9 cellular contexts compared by ENCODE assay signal in genomic region chr20:63274381-63275228, GRCh38. TPM values are rescaled to one million over a fixed set of nuclear protein-coding genes. Genes with fewer than 3 reads are reported as not detected.
DNase-seq lines count a peak whose midpoint lies in the region; ATAC-seq and TF ChIP-seq lines count a peak whose summit lies in the region.
"Had no signal": no experiment of that assay in that cellular context is flagged by ENCODE, and none has a peak within 500 bp of the region (broad histone marks: within the 10 kb centered on the region; RNA-seq: fewer than 3 reads in every experiment).

No MANE protein-coding gene starts in this region.

- DNase-seq in HCT116 (ENCODE audit: low read depth, low spot score) (no peak), GM20000 (ENCODE audit: low spot score) (no peak), AG08395 (ENCODE audit: low spot score) (no peak)
- DNase-seq: activated effector memory CD4-positive, alpha-beta T cell treated with Interleukin-2 at 50 U/mL for 16 hours; KBM-7 had no signal

- ATAC-seq in HCT116 (no peak), GM18498 (IDR thresholded peaks at IDR 0.05; ENCODE audit: unreplicated experiment) (no peak)
- ATAC-seq in activated T-helper 17 cell treated with anti-CD3 and anti-CD28 coated beads, Interleukin-2, amount 50 U/mL, for 72 hours (replicated peaks): no peak

- H3K27ac ChIP-seq in HCT116 (ENCODE audit: low read depth, low read length) (no peak overlapping the region), neural cell (ENCODE audit: low read length) (no peak overlapping the region)

- peaks cover 25 to 30% of the 10 kb centered on the region in 2 experiments for H3K36me3 ChIP-seq in HCT116 (ENCODE audit: control insufficient read depth in 1 of 2, insufficient read depth in 2 of 2, low read length in 2 of 2)
- no peaks in the 10 kb centered on the region for H3K36me3 ChIP-seq in neural cell (ENCODE audit: insufficient read depth, low read length)

- no peak overlapping the region for H2AFZ ChIP-seq in HCT116 (ENCODE audit: low read depth, low read length, poor library complexity, severe bottlenecking)
- H2AFZ ChIP-seq in neural cell (ENCODE audit: low read depth, low read length): no peak overlapping the region

- H3K9me3 Mint-ChIP-seq in activated T-helper 17 cell treated with anti-CD3 and anti-CD28 coated beads, Interleukin-2, amount 50 U/mL, for 72 hours: no peaks in the 10 kb centered on the region

- no peaks in the 10 kb centered on the region for H3K9me3 ChIP-seq in HCT116 (ENCODE audit: control insufficient read depth in 1 of 2, insufficient read depth in 1 of 2, low read depth in 1 of 2, low read length in 2 of 2)
- H3K9me3 ChIP-seq in neural cell (ENCODE audit: low read length): no peaks in the 10 kb centered on the region

- H3K9ac ChIP-seq in HCT116 (ENCODE audit: low read length): peak overlapping the region; percentile 96
- H3K9ac ChIP-seq in neural cell (ENCODE audit: low read length): no peak overlapping the region

- no peaks in the 10 kb centered on the region for H3F3A ChIP-seq in neural cell (ENCODE audit: insufficient read depth, low read length, poor library complexity, severe bottlenecking)

- TF ChIP-seq EP300 in neural cell (conservative IDR thresholded peaks at IDR 0.05; ENCODE audit: poor library complexity, severe bottlenecking): no peak

- no peaks in the 10 kb centered on the region for H3K27me3 Mint-ChIP-seq in activated T-helper 17 cell treated with anti-CD3 and anti-CD28 coated beads, Interleukin-2, amount 50 U/mL, for 72 hours

- no TSS peak for BruUV-seq in HCT116 (replicated peaks; lab: Mats Ljungman, UMichigan)

- RAD21 ChIA-PET in HCT116 (lab: Charles Lee; ENCODE audit: low non-redundant PET in 1 of 2, low total read pairs in 2 of 2, uncharacterized antibody in 2 of 2, unreplicated experiment in 2 of 2): no interaction called here

- TF ChIP-seq POLR2A in HCT116 (IDR thresholded peaks at IDR 0.05; ENCODE audit: borderline replicate concordance, extremely low read depth, insufficient read depth, insufficient read length): no peak

- POLR2A ChIA-PET in HCT116 (lab: Charles Lee): interaction anchor here (1.0 kb wide), 1 partner anchor 302 kb away, joined by 3 read pairs; no protein-coding TSS in a partner anchor

- peak overlapping the region; percentile 98 to 99 for H3K4me3 ChIP-seq in HCT116 (replicated peaks in 1 of 2; ENCODE audit: low read depth in 1 of 2, low read length in 2 of 2)
- H3K4me3 ChIP-seq in neural cell (ENCODE audit: low read length): peak overlapping the region; percentile 35

- H4K20me1 ChIP-seq in HCT116 (ENCODE audit: insufficient read depth): no peaks in the 10 kb centered on the region
- H4K20me1 ChIP-seq in neural cell (ENCODE audit: insufficient read depth): no peaks in the 10 kb centered on the region

- H3K79me2 ChIP-seq in HCT116 (ENCODE audit: insufficient read depth, low read length): peaks cover 51% of the 10 kb centered on the region
- H3K79me2 ChIP-seq in neural cell (replicated peaks; ENCODE audit: insufficient read depth, low read length): peaks cover 30% of the 10 kb centered on the region

- H3K4me1 Mint-ChIP-seq in activated T-helper 17 cell treated with anti-CD3 and anti-CD28 coated beads, Interleukin-2, amount 50 U/mL, for 72 hours: peaks cover 11% of the 10 kb centered on the region

- H3K27me3 ChIP-seq in HCT116 (ENCODE audit: insufficient read depth, low read length) (no peaks in the 10 kb centered on the region), neural cell (ENCODE audit: insufficient read depth, low read depth, low read length) (no peaks in the 10 kb centered on the region)

- H3K27ac Mint-ChIP-seq in activated T-helper 17 cell treated with anti-CD3 and anti-CD28 coated beads, Interleukin-2, amount 50 U/mL, for 72 hours: peak overlapping the region; percentile 54

- H3K4me1 ChIP-seq in HCT116 (ENCODE audit: control insufficient read depth in 1 of 2, insufficient read depth in 2 of 2, low read length in 2 of 2): peaks cover 10 to 21% of the 10 kb centered on the region in 2 experiments

- intact Hi-C loops in HCT116 (cut with micrococcal nuclease): loop anchor here (5.0 kb wide), 1 partner anchor 42 kb away; no protein-coding TSS in a partner anchor

- CTCF ChIA-PET in HCT116 (lab: Charles Lee): no interaction called here

- H3K4me3 Mint-ChIP-seq in activated T-helper 17 cell treated with anti-CD3 and anti-CD28 coated beads, Interleukin-2, amount 50 U/mL, for 72 hours: peak overlapping the region; percentile 91

- no peaks in the 10 kb centered on the region for H3K9me2 ChIP-seq in HCT116 (ENCODE audit: insufficient read depth)
- H3K9me2 ChIP-seq in neural cell (ENCODE audit: insufficient read depth, low read length): no peaks in the 10 kb centered on the region

- TF ChIP-seq CTCF in HCT116 (IDR thresholded peaks at IDR 0.05 in 2 of 3, conservative IDR thresholded peaks at IDR 0.05 in 1 of 3; ENCODE audit: borderline replicate concordance in 1 of 3, insufficient read depth in 1 of 3, low read depth in 2 of 3, low read length in 2 of 3): no peak
- TF ChIP-seq CTCF in neural cell (IDR thresholded peaks at IDR 0.05; ENCODE audit: poor library complexity, severe bottlenecking): no peak
- no peak for TF ChIP-seq CTCF in GM20000 (IDR thresholded peaks at IDR 0.05; ENCODE audit: extremely low read depth, missing control alignments)

- H3K4me2 ChIP-seq in HCT116 (ENCODE audit: low read length) (peak overlapping the region; percentile 99), neural cell (ENCODE audit: low read length) (no peak overlapping the region)

- no peak for TF ChIP-seq RAD21 in HCT116 (IDR thresholded peaks at IDR 0.05; ENCODE audit: low read depth)
- no peak for TF ChIP-seq RAD21 in neural cell (conservative IDR thresholded peaks at IDR 0.05)

- H3K36me3 Mint-ChIP-seq in activated T-helper 17 cell treated with anti-CD3 and anti-CD28 coated beads, Interleukin-2, amount 50 U/mL, for 72 hours (ENCODE audit: low read depth): peaks cover 37% of the 10 kb centered on the region

TF ChIP-seq in HCT116, 20 proteins besides CTCF, POLR2A, EP300 and RAD21 (continues in another document):
- TF ChIP-seq ATF3 (IDR thresholded peaks at IDR 0.05): no peak
- TF ChIP-seq TCF7L2 (IDR thresholded peaks at IDR 0.05; ENCODE audit: borderline replicate concordance, extremely low read depth, insufficient read depth, insufficient read length): no peak
- no peak for TF ChIP-seq ZFX (IDR thresholded peaks at IDR 0.05)
- no peak for TF ChIP-seq ELF1 (IDR thresholded peaks at IDR 0.05; ENCODE audit: borderline replicate concordance, low read depth)
- TF ChIP-seq EZH2phosphoT487 (IDR thresholded peaks at IDR 0.05; ENCODE audit: borderline replicate concordance): no peak
- no peak for TF ChIP-seq EGR1 (IDR thresholded peaks at IDR 0.05; ENCODE audit: low read depth)
- TF ChIP-seq CEBPB (IDR thresholded peaks at IDR 0.05; ENCODE audit: low read depth): no peak
- TF ChIP-seq MAX (IDR thresholded peaks at IDR 0.05): no peak

TF ChIP-seq in neural cell, 6 proteins besides CTCF, POLR2A, EP300 and RAD21 (continues in another document):
- no peak for TF ChIP-seq TAF1 (IDR thresholded peaks at IDR 0.05; ENCODE audit: low read depth)
- TF ChIP-seq REST (IDR thresholded peaks at IDR 0.05; ENCODE audit: borderline replicate concordance): no peak

RNA-seq across cellular contexts. Expression of gene ARFGAP1, which starts 2.0 kb away (rescaled TPM):
- 94.4 TPM for total RNA-seq in HCT116 (2021; ENCODE audit: unreplicated experiment)
- polyA plus RNA-seq in HCT116 (2012): 62.4 and 87.4 TPM in 2 replicates
- total RNA-seq in activated T-helper 17 cell treated with anti-CD3 and anti-CD28 coated beads, Interleukin-2, amount 50 U/mL, for 72 hours: 10 to 100 TPM; 63.1 to 70.5 TPM
- polyA plus RNA-seq in neural cell: 70.2 and 82.0 TPM in 2 replicates
- polyA minus RNA-seq in neural cell: 40.6 and 47.7 TPM in 2 replicates

RNA-seq across cellular contexts. Expression of gene COL20A1, which starts 18.4 kb away (rescaled TPM):
- 0.34 TPM for total RNA-seq in HCT116 (2021; ENCODE audit: unreplicated experiment)
- 0.07 and 0.25 TPM in 2 replicates for polyA plus RNA-seq in HCT116 (2012)
- total RNA-seq in activated T-helper 17 cell treated with anti-CD3 and anti-CD28 coated beads, Interleukin-2, amount 50 U/mL, for 72 hours: under 1 TPM; 0.16 to 0.17 TPM
- polyA plus RNA-seq in neural cell: 0.46 and 1.1 TPM in 2 replicates
- polyA minus RNA-seq in neural cell: not detected in 2 replicates
- total RNA-seq: glomerular endothelial cell had no signal

RNA-seq across cellular contexts. Expression of gene NKAIN4, which starts 20.3 kb away (rescaled TPM):
- not detected for total RNA-seq in HCT116 (2021; ENCODE audit: unreplicated experiment)
- polyA plus RNA-seq in HCT116 (2012): not detected in 2 replicates
- not detected for total RNA-seq in activated T-helper 17 cell treated with anti-CD3 and anti-CD28 coated beads, Interleukin-2, amount 50 U/mL, for 72 hours
- polyA plus RNA-seq in neural cell: 11.2 and 18.7 TPM in 2 replicates
- 5.4 TPM in 2 replicates for polyA minus RNA-seq in neural cell

RNA-seq across cellular contexts. Expression of gene BIRC7, which starts 38.9 kb away (rescaled TPM):
- 0.96 TPM for total RNA-seq in HCT116 (2021; ENCODE audit: unreplicated experiment)
- 0.68 and 0.84 TPM in 2 replicates for polyA plus RNA-seq in HCT116 (2012)
- total RNA-seq in activated T-helper 17 cell treated with anti-CD3 and anti-CD28 coated beads, Interleukin-2, amount 50 U/mL, for 72 hours: under 1 TPM in 1 of 2 donors, not detected in 1; 0.61 TPM
- not detected in 2 replicates for polyA plus RNA-seq in neural cell
- not detected in 2 replicates for polyA minus RNA-seq in neural cell

RNA-seq across cellular contexts. Expression of gene YTHDF1, which starts 58.7 kb away (rescaled TPM):
- 42.8 TPM for total RNA-seq in HCT116 (2021; ENCODE audit: unreplicated experiment)
- polyA plus RNA-seq in HCT116 (2012): 25.1 and 25.2 TPM in 2 replicates
- total RNA-seq in activated T-helper 17 cell treated with anti-CD3 and anti-CD28 coated beads, Interleukin-2, amount 50 U/mL, for 72 hours: 10 to 100 TPM; 23.7 to 40.3 TPM
- polyA plus RNA-seq in neural cell: 36.9 and 38.2 TPM in 2 replicates
- 30.9 and 33.9 TPM in 2 replicates for polyA minus RNA-seq in neural cell
